In the genomic region with DNA sequence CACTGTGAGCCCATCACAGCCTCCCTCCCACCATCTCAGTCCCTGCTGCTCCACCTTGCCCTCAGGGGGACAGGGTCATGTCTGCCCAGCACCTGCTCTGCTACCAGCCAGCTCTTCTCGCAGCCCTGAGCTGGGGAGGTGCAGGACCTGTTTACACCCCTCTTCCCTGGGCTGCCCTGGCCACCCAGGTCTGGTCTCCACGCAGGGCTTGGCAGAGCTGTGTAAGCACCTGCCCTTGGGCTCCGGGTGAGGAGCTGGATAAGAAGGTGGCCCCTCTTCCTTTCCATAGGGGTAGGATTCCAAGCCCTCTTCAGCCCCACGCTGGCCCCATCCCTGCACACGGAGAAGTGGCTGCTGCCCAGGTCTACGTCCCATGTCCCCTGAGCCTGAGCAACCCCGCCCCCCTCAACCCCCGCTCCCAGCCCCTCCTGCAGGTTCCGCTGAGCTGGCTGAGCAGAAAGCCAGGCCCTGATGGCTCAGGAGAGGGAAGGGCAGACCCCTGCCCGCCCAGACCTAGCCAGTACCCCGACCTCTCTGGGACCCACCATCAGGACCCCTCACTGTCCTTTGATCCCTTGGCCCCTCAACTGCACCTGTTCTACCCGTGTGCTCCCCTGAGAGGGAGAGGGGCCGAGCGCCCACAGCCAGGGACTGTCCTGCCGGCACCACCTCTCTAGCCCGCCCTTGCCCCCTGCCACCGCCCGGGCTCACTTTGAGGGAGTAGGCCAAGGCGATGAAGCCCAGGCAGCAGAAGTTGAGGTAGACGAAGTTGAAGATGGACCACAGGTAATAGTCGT, we compare ENCODE assay signal across 16 cellular contexts. TPM values are rescaled to one million over a fixed set of nuclear protein-coding genes. Genes with fewer than 3 reads are reported as not detected.
DNase-seq lines count a peak whose midpoint lies in the region; ATAC-seq and TF ChIP-seq lines count a peak whose summit lies in the region.
"Had no signal": no experiment of that assay in that cellular context is flagged by ENCODE, and none has a peak within 500 bp of the region (broad histone marks: within the 10 kb centered on the region; RNA-seq: fewer than 3 reads in every experiment).

No MANE protein-coding gene starts in this region.

- no peak for ATAC-seq in central memory CD8-positive, alpha-beta T cell (replicated peaks; ENCODE audit: extremely low read depth, poor library complexity, severe bottlenecking)
- no peak for ATAC-seq in upper lobe of right lung
- ATAC-seq in GM21717 (IDR thresholded peaks at IDR 0.05; ENCODE audit: unreplicated experiment), result no peak
- no peak for ATAC-seq in GM21737 (IDR thresholded peaks at IDR 0.05; ENCODE audit: unreplicated experiment)
- ATAC-seq: activated CD8-positive, alpha-beta T cell treated with anti-CD3 and anti-CD28 coated beads, Interleukin-2, amount 10 ng/mL, durations not matched to agents 7 days and 5 days; right cardiac atrium had no signal

- H3K27me3 ChIP-seq in osteoblast (ENCODE audit: insufficient read depth, low read length), result no peaks in the 10 kb centered on the region
- H3K27me3 ChIP-seq in upper lobe of right lung, result peaks cover 8% of the 10 kb centered on the region

- H2AFZ ChIP-seq in osteoblast (ENCODE audit: low read length), result no peak overlapping the region
- H2AFZ ChIP-seq: GM23248 had no signal

- H3K79me2 ChIP-seq in osteoblast (ENCODE audit: insufficient read depth, low read length), result peaks cover 27% of the 10 kb centered on the region

- H3K9me3 ChIP-seq in osteoblast (ENCODE audit: low read depth, low read length) (no peaks in the 10 kb centered on the region), upper lobe of right lung (no peaks in the 10 kb centered on the region)

- no peaks in the 10 kb centered on the region for H3K36me3 Mint-ChIP-seq in activated naive CD8-positive, alpha-beta T cell
- no peaks in the 10 kb centered on the region for H3K36me3 Mint-ChIP-seq in activated naive CD8-positive, alpha-beta T cell treated with anti-CD3 and anti-CD28 coated beads for 36 hours
- H3K36me3 Mint-ChIP-seq in central memory CD8-positive, alpha-beta T cell (ENCODE audit: insufficient read depth), result peaks cover 1% of the 10 kb centered on the region

- peaks cover 10% of the 10 kb centered on the region for H3K27me3 Mint-ChIP-seq in activated naive CD8-positive, alpha-beta T cell
- peaks cover 25% of the 10 kb centered on the region for H3K27me3 Mint-ChIP-seq in activated naive CD8-positive, alpha-beta T cell treated with anti-CD3 and anti-CD28 coated beads for 36 hours
- H3K27me3 Mint-ChIP-seq in central memory CD8-positive, alpha-beta T cell, result peaks cover 17% of the 10 kb centered on the region

- peak overlapping the region; percentile 97 for H3K27ac ChIP-seq in osteoblast (ENCODE audit: low read depth, low read length)
- no peak overlapping the region for H3K27ac ChIP-seq in upper lobe of right lung
- H3K27ac ChIP-seq: GM23248, SK-N-MC had no signal

- H3K9me3 Mint-ChIP-seq in activated naive CD8-positive, alpha-beta T cell (ENCODE audit: low read depth), result no peaks in the 10 kb centered on the region
- H3K9me3 Mint-ChIP-seq in activated naive CD8-positive, alpha-beta T cell treated with anti-CD3 and anti-CD28 coated beads for 36 hours, result no peaks in the 10 kb centered on the region
- H3K9me3 Mint-ChIP-seq in central memory CD8-positive, alpha-beta T cell, result no peaks in the 10 kb centered on the region
- H3K9me3 Mint-ChIP-seq: CD8-positive, alpha-beta memory T cell had no signal

- H4K20me1 ChIP-seq in osteoblast (ENCODE audit: insufficient read depth, low read length), result peaks cover 64% of the 10 kb centered on the region

- no peak for DNase-seq in activated naive CD8-positive, alpha-beta T cell treated with anti-CD3 and anti-CD28 coated beads for 36 hours
- no peak for DNase-seq in central memory CD8-positive, alpha-beta T cell (ENCODE audit: low spot score in 2 of 2)
- DNase-seq in osteoblast (ENCODE audit: insufficient read length, low spot score, missing footprints), result peak; percentile 91
- peak; percentile 61 for DNase-seq in upper lobe of right lung
- no peak for DNase-seq in ecto neural progenitor cell (ENCODE audit: low spot score)
- DNase-seq: activated CD8-positive, alpha-beta T cell treated with anti-CD3 and anti-CD28 coated beads, Interleukin-2, amount 10 ng/mL, durations not matched to agents 7 days and 5 days; activated effector memory CD4-positive, alpha-beta T cell treated with Interleukin-2 at 50 U/mL for 16 hours; CD8-positive, alpha-beta memory T cell; GM23248 had no signal

- peak overlapping the region; percentile 87 for H3K4me3 ChIP-seq in osteoblast (ENCODE audit: insufficient read depth, low read length)
- H3K4me3 ChIP-seq in upper lobe of right lung, result no peak overlapping the region
- H3K4me3 ChIP-seq: SK-N-MC had no signal

- no peak overlapping the region for H3K27ac Mint-ChIP-seq in activated naive CD8-positive, alpha-beta T cell
- H3K27ac Mint-ChIP-seq in activated naive CD8-positive, alpha-beta T cell treated with anti-CD3 and anti-CD28 coated beads for 36 hours, result no peak overlapping the region
- H3K27ac Mint-ChIP-seq in central memory CD8-positive, alpha-beta T cell (ENCODE audit: low read depth), result no peak overlapping the region
- H3K27ac Mint-ChIP-seq: activated CD8-positive, alpha-beta T cell treated with anti-CD3 and anti-CD28 coated beads, Interleukin-2, amount 10 ng/mL, durations not matched to agents 7 days and 5 days; CD8-positive, alpha-beta memory T cell had no signal

- peak overlapping the region; percentile 94 for H3K4me2 ChIP-seq in osteoblast (ENCODE audit: insufficient read depth, low read length)

- H3K4me1 Mint-ChIP-seq in activated naive CD8-positive, alpha-beta T cell (ENCODE audit: low read depth), result peaks cover 17% of the 10 kb centered on the region
- H3K4me1 Mint-ChIP-seq in activated naive CD8-positive, alpha-beta T cell treated with anti-CD3 and anti-CD28 coated beads for 36 hours, result peaks cover 17% of the 10 kb centered on the region
- H3K4me1 Mint-ChIP-seq in central memory CD8-positive, alpha-beta T cell, result peaks cover 14% of the 10 kb centered on the region

- H3K36me3 ChIP-seq in osteoblast (ENCODE audit: insufficient read depth, low read length), result peaks cover 24% of the 10 kb centered on the region
- H3K36me3 ChIP-seq in upper lobe of right lung, result peaks cover under 1% of the 10 kb centered on the region

- TF ChIP-seq CTCF in osteoblast (IDR thresholded peaks at IDR 0.05; ENCODE audit: extremely low read depth, low read depth, low read length) (no peak), upper lobe of right lung (IDR thresholded peaks at IDR 0.05) (no peak)

- peaks cover 43% of the 10 kb centered on the region for H3K4me1 ChIP-seq in osteoblast (ENCODE audit: insufficient read depth, low read length)
- H3K4me1 ChIP-seq in upper lobe of right lung, result no peaks in the 10 kb centered on the region

- intact Hi-C loops in upper lobe of right lung (cut with DNase I), result no loop called here

- peak overlapping the region; percentile 53 for H3K4me3 Mint-ChIP-seq in activated naive CD8-positive, alpha-beta T cell
- no peak overlapping the region for H3K4me3 Mint-ChIP-seq in activated naive CD8-positive, alpha-beta T cell treated with anti-CD3 and anti-CD28 coated beads for 36 hours
- H3K4me3 Mint-ChIP-seq in central memory CD8-positive, alpha-beta T cell, result peak overlapping the region; percentile 10
- H3K4me3 Mint-ChIP-seq: activated CD8-positive, alpha-beta T cell treated with anti-CD3 and anti-CD28 coated beads, Interleukin-2, amount 10 ng/mL, durations not matched to agents 7 days and 5 days had no signal

RNA-seq across cellular contexts. Expression of a gene that starts 3.2 kb away (rescaled TPM):
- total RNA-seq in activated naive CD8-positive, alpha-beta T cell treated with anti-CD3 and anti-CD28 coated beads for 36 hours, result not detected
- total RNA-seq in osteoblast (15.0 and 18.1 TPM in 2 replicates), upper lobe of right lung (7.9 TPM)

RNA-seq across cellular contexts. Expression of a gene that starts 16.6 kb away (rescaled TPM):
- total RNA-seq in activated naive CD8-positive, alpha-beta T cell treated with anti-CD3 and anti-CD28 coated beads for 36 hours, result 10 to 100 TPM; 40.9 to 43.0 TPM
- 491 and 519 TPM in 2 replicates for total RNA-seq in osteoblast
- total RNA-seq in upper lobe of right lung, result 2,038 TPM

RNA-seq across cellular contexts. Expression of a gene that starts 50.2 kb away (rescaled TPM):
- not detected for total RNA-seq in activated naive CD8-positive, alpha-beta T cell treated with anti-CD3 and anti-CD28 coated beads for 36 hours
- not detected in 2 replicates for total RNA-seq in osteoblast
- total RNA-seq in upper lobe of right lung, result not detected
- total RNA-seq: activated CD8-positive, alpha-beta T cell treated with anti-CD3 and anti-CD28 coated beads, Interleukin-2, amount 10 ng/mL, durations not matched to agents 7 days and 5 days; CD8-positive, alpha-beta memory T cell; GM23248; left ventricle myocardium superior; myocyte; right cardiac atrium had no signal

Comparison
In these comparisons a context has a peak if more than half of its experiments do, and no peak if none do; other contexts are left out.
1. DNase-seq: peak in osteoblast (single experiment) and upper lobe of right lung (single experiment); none in activated naive CD8-positive, alpha-beta T cell treated with anti-CD3 and anti-CD28 coated beads for 36 hours (single experiment), central memory CD8-positive, alpha-beta T cell (0 of 2) and ecto neural progenitor cell (single experiment).
2. RNA of a gene that starts 16.6 kb away (total RNA-seq): 2,038 TPM in upper lobe of right lung (single experiment) and 491 to 519 TPM in osteoblast; 40.9 to 43.0 TPM in activated naive CD8-positive, alpha-beta T cell treated with anti-CD3 and anti-CD28 coated beads for 36 hours; every median in the first group is over 10 times any median in the second.